In genomic region chr16:28283798-28284577, GRCh38 we compare ENCODE assay signal across 12 cellular contexts. TPM values are rescaled to one million over a fixed set of nuclear protein-coding genes. Genes with fewer than 3 reads are reported as not detected.
"Had no signal": no experiment of that assay in that cellular context is flagged by ENCODE, and none has a peak within 500 bp of the region (broad histone marks: within the 10 kb centered on the region; RNA-seq: fewer than 3 reads in every experiment).

No MANE protein-coding gene starts in this region.

- H3K9me3 ChIP-seq: esophagus muscularis mucosa, thyroid gland had no signal

- H3K4me3 ChIP-seq: esophagus muscularis mucosa, thyroid gland had no signal

- DNase-seq: activated CD4-positive, alpha-beta T cell treated with anti-CD3 and anti-CD28 coated beads, Interleukin-2, amount 50 U/mL, for 48 hours; activated gamma-delta T cell; activated T-cell treated with anti-CD3 and anti-CD28 coated beads, Interleukin-2, amount 50 U/mL, for 4 hours; brain microvascular endothelial cell; cerebellar nuclear complex; dermis blood vessel endothelial cell; glutamatergic neuron; thyroid gland had no signal

- H3K27ac ChIP-seq: brain microvascular endothelial cell, esophagus muscularis mucosa, thyroid gland had no signal

- H3K4me1 ChIP-seq: esophagus muscularis mucosa, thyroid gland had no signal

- H3K36me3 ChIP-seq: brain microvascular endothelial cell, esophagus muscularis mucosa, thyroid gland had no signal

- ATAC-seq: activated CD4-positive, CD25-positive, alpha-beta regulatory T cell treated with anti-CD3 and anti-CD28 coated beads, Interleukin-2, amount 50 U/mL, for 24 hours; activated T-cell treated with anti-CD3 and anti-CD28 coated beads, Interleukin-2, amount 50 U/mL, for 4 hours; left lobe of liver had no signal

- H3K27me3 ChIP-seq: brain microvascular endothelial cell, thyroid gland had no signal

RNA-seq across cellular contexts. Expression of gene SBK1, which starts 8.3 kb away (rescaled TPM):
- total RNA-seq: fibroblast of villous mesenchyme had no signal
